ENCODE assay signal across 23 cellular contexts in genomic region chr16:25596194-25596593, GRCh38.
"Had no signal": no experiment of that assay in that cellular context is flagged by ENCODE, and none has a peak within 500 bp of the region (broad histone marks: within the 10 kb centered on the region; RNA-seq: fewer than 3 reads in every experiment).

No MANE protein-coding gene starts in this region.

- H3K27ac ChIP-seq: colonic mucosa, coronary artery, dorsolateral prefrontal cortex, epithelial cell of prostate, esophagus squamous epithelium, foreskin keratinocyte, gastrocnemius medialis, gastroesophageal sphincter, heart left ventricle, heart right ventricle had no signal

- H3K4me3 ChIP-seq: colonic mucosa, coronary artery, dorsolateral prefrontal cortex, esophagus squamous epithelium, gastrocnemius medialis, gastroesophageal sphincter, heart left ventricle, heart right ventricle had no signal

- DNase-seq: colonic mucosa; cortex of kidney; dermis blood vessel endothelial cell; dorsolateral prefrontal cortex; effector CD4-positive, alpha-beta T cell; effector CD8-positive, alpha-beta T cell; effector memory CD4-positive, alpha-beta T cell; effector memory CD8-positive, alpha-beta T cell; endodermal cell; erythroblast; esophagus squamous epithelium; foreskin fibroblast; foreskin keratinocyte; foreskin melanocyte; gastrocnemius medialis; glutamatergic neuron; head of caudate nucleus; heart left ventricle; heart right ventricle had no signal

- H3K9me3 ChIP-seq: colonic mucosa, esophagus squamous epithelium, gastrocnemius medialis had no signal

- H3K36me3 ChIP-seq: colonic mucosa, esophagus squamous epithelium, gastrocnemius medialis, gastroesophageal sphincter, heart left ventricle, heart right ventricle had no signal

- H3K27me3 ChIP-seq: colonic mucosa, dorsolateral prefrontal cortex, esophagus squamous epithelium, foreskin keratinocyte, gastrocnemius medialis, gastroesophageal sphincter, heart left ventricle, heart right ventricle had no signal

- ATAC-seq: effector memory CD8-positive, alpha-beta T cell; esophagus mucosa; foreskin keratinocyte; gastrocnemius medialis; gastroesophageal sphincter; heart left ventricle; heart right ventricle had no signal

- H3K4me1 ChIP-seq: colonic mucosa, esophagus squamous epithelium, foreskin keratinocyte, gastrocnemius medialis, gastroesophageal sphincter, heart left ventricle, heart right ventricle had no signal
